Comparison of ENCODE assay signal across 8 cellular contexts in the genomic region with DNA sequence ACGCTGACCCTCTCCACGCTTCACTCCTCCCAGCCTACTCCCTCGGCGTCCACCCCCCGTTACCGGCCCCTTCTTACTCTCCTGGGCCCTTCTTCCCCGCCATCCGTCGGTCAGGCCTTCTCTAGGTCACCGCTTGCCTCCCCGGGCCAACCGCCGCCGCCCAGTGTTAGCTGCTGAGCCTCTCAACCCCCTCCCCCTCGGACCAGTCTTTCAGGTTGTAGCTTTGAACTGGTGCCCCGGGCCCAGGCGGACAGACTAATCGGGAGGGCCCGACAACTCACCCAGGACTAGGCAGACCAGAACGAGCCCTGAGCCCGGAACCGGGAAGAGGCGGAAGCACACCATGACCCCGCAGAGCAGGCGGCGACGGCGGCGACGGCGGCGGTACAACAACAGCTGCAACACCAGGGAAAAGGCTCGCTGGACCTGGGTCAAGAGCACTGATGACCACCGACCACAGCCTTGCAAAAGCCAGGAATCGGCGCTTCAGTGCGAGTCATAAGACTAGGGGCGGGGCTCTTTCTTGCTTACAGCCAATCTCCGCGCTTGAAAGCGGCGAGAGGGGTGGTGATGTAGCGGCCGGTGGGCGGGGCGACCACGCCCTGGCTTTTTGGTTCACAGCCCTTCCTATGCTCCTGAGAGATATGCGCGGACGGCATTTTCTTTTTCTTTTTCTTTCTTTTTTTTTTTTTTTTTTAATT. TPM values are rescaled to one million over a fixed set of nuclear protein-coding genes. Genes with fewer than 3 reads are reported as not detected.
A peak's percentile ranks its signal among the peaks of the same experiment; 100 is the strongest.
DNase-seq lines count a peak whose midpoint lies in the region; ATAC-seq, FAIRE-seq and TF ChIP-seq lines count a peak whose summit lies in the region.

A gene (minus strand): TSS at position 472 of the 701 bp plus-strand sequence. CDS start 127 bp downstream, at position 345.

- H3K27ac ChIP-seq in pancreas, result peak within 1 kb of the TSS; percentile 70 to 94 (median 85)
- peak within 1 kb of the TSS; percentile 86 to 95 (median 90) for H3K27ac ChIP-seq in thyroid gland

- peaks cover 5 to 11% (median 5%) of the 10 kb centered on the region in 3 donors for H3K4me1 ChIP-seq in pancreas
- H3K4me1 ChIP-seq in thyroid gland, result peaks cover 0 to 5% of the 10 kb centered on the region in 2 donors

- FAIRE-seq in GM12891 (lab: Jason Lieb, UNC) (no peak), pancreas (lab: Jason Lieb, UNC) (no peak)

- WGBS in pancreas, 2 donors, result 0 to 28% methylated on average over 50 of the region's 50 CpGs
- WGBS in thyroid gland, 2 donors, result 0 to 1% methylated on average over 25 to 30 of the region's 50 CpGs

- no peaks in the 10 kb centered on the region for H3K27me3 ChIP-seq in pancreas
- H3K27me3 ChIP-seq in thyroid gland, result no peaks in the 10 kb centered on the region

- peak; percentile 39 for DNase-seq in GM12891 (ENCODE audit: insufficient read length, low spot score)
- DNase-seq in NCI-H1417 treated with DMSO at 0.1 percent for 48 hours (lab: John Stamatoyannopoulos, UW), result peak; percentile 51
- peak; percentile 33 to 69 for DNase-seq in SW 1271 (lab: John Stamatoyannopoulos, UW)
- peak; percentile 51 for DNase-seq in activated naive CD8-positive, alpha-beta T cell treated with anti-CD3 and anti-CD28 coated beads, Interleukin-2, amount 50 U/mL, for 16 hours (ENCODE audit: low read depth, low spot score)
- DNase-seq in Right ventricle myocardium inferior (ENCODE audit: missing footprints), result peak; percentile 94
- peak; percentile 84 to 91 (median 88) for DNase-seq in pancreas
- peak; percentile 90 to 92 for DNase-seq in thyroid gland

- H3K9me3 ChIP-seq in pancreas (no peaks in the 10 kb centered on the region), thyroid gland (no peaks in the 10 kb centered on the region)

- no peak for TF ChIP-seq CTCF in pancreas (IDR thresholded peaks at IDR 0.05)
- TF ChIP-seq CTCF in thyroid gland (IDR thresholded peaks at IDR 0.05), result no peak

- peak within 1 kb of the TSS; percentile 33 to 53 (median 42) for H3K4me3 ChIP-seq in pancreas
- peak within 1 kb of the TSS; percentile 26 to 56 (median 45) for H3K4me3 ChIP-seq in thyroid gland (replicated peaks in 1 of 3)

- intact Hi-C loops in Right ventricle myocardium inferior (cut with DNase I) (loop anchor here (10.0 kb wide), 2 partner anchors 104 to 214 kb away; a partner anchor contains a TSS), pancreas (cut with DNase I) (no loop called here), thyroid gland (cut with DNase I) (no loop called here)

- ATAC-seq in HG02798 (IDR thresholded peaks at IDR 0.05; ENCODE audit: poor library complexity, unreplicated experiment) (peak; percentile 99), Right ventricle myocardium inferior (peak; percentile 99), pancreas (peak; percentile 95 to 97 (median 96))

- H3K36me3 ChIP-seq in pancreas (no peaks in the 10 kb centered on the region), thyroid gland (no peaks in the 10 kb centered on the region)

- TF ChIP-seq POLR2A in GM12891 (IDR thresholded peaks at IDR 0.05; ENCODE audit: low read depth, low read length) (peak; percentile 43; the same call in 1 of the 2 replicates), thyroid gland (IDR thresholded peaks at IDR 0.05) (peak in 1 of 2 donors; percentile 86)

TF ChIP-seq in GM12891, 5 proteins besides CTCF, POLR2A, EP300 and RAD21:
- TF ChIP-seq POLR2AphosphoS5 (IDR thresholded peaks at IDR 0.05; ENCODE audit: low read depth, low read length) (0 out of 2 replicates have a peak, but pooled peaks have one; percentile 41), POU2F2 (IDR thresholded peaks at IDR 0.05; ENCODE audit: low read depth, low read length) (no peak)

RNA-seq across cellular contexts. Expression of the gene that starts here (rescaled TPM):
- polyA plus RNA-seq in GM12891 (2012; ENCODE audit: low read depth, missing spikeins), result 18.4 TPM
- total RNA-seq in Right ventricle myocardium inferior (55.7 TPM), pancreas (10 to 100 TPM; 32.3 to 96.3 (median 43.9) TPM), thyroid gland (100 to 1,000 TPM; 189 to 225 (median 205) TPM)
- polyA plus RNA-seq in pancreas, result 10 to 100 TPM; 14.1 to 43.1 TPM

Comparison
In these comparisons a context has a peak if more than half of its experiments do, and no peak if none do; other contexts are left out.
1. Peak in every context shown above with its lines: DNase-seq, ATAC-seq, H3K4me3 ChIP-seq and H3K27ac ChIP-seq.
2. DNase-seq: peak in every context shown above with its lines; median percentile 94 in Right ventricle myocardium inferior; 91 in thyroid gland; 88 in pancreas; 51 in NCI-H1417 treated with DMSO at 0.1 percent for 48 hours; 51 in SW 1271; 51 in activated naive CD8-positive, alpha-beta T cell treated with anti-CD3 and anti-CD28 coated beads, Interleukin-2, amount 50 U/mL, for 16 hours; 39 in GM12891.